In the genomic region with DNA sequence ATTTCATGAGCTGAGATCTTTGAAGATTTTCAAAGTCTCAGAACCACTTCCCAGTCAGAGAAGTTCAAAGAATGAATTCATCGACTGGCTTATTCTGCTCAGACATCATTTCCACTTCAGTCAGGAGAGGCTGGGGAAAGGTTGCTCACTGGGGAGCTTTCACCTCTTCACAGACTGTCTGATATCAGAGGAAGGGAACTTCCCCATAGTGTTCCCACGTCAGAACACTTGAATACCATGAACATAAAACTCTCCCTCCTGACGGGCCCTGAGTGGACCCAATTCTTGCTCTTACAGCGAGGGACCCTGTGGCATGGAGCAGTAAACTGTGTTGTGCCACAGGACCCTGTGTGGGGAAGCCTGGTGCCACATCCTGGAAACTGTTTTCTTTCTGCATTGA, we compare ENCODE assay signal across 19 cellular contexts.
DNase-seq lines count a peak whose midpoint lies in the region; ATAC-seq and TF ChIP-seq lines count a peak whose summit lies in the region.
"Had no signal": no experiment of that assay in that cellular context is flagged by ENCODE, and none has a peak within 500 bp of the region (broad histone marks: within the 10 kb centered on the region; RNA-seq: fewer than 3 reads in every experiment).

No MANE protein-coding gene starts in this region.

- intact Hi-C loops in PC-3 (cut with micrococcal nuclease): loop anchor here (5.0 kb wide), 1 partner anchor 414 kb away; no protein-coding TSS in a partner anchor

- H3K9me2 ChIP-seq in PC-3 (replicated peaks; ENCODE audit: low read length): no peaks in the 10 kb centered on the region

- ATAC-seq in gastroesophageal sphincter (no peak), HG03045 (IDR thresholded peaks at IDR 0.05; ENCODE audit: unreplicated experiment) (no peak), PC-3 (no peak)
- ATAC-seq: body of pancreas, mucosa of descending colon, Right ventricle myocardium inferior had no signal

- H3K4me3 ChIP-seq in gastroesophageal sphincter (no peak overlapping the region), tibial nerve (no peak overlapping the region), PC-3 (ENCODE audit: low read length) (no peak overlapping the region)
- H3K4me3 ChIP-seq: body of pancreas, dorsolateral prefrontal cortex, mucosa of descending colon, testis had no signal

- H3K79me2 ChIP-seq in PC-3 (ENCODE audit: low read length): no peaks in the 10 kb centered on the region

- CTCF ChIA-PET in activated naive CD4-positive, alpha-beta T cell treated with anti-CD3 and anti-CD28 coated beads, Interleukin-2, amount 10 ng/mL, durations not matched to agents 7 days and 5 days (lab: Charles Lee): interaction anchor here (1.5 to 2.4 kb wide), 2 partner anchors 10 to 79 kb away, joined by 3 to 12 read pairs; no protein-coding TSS in a partner anchor
- CTCF ChIA-PET in PC-3 (lab: Charles Lee): no interaction called here

- no peaks in the 10 kb centered on the region for H3F3A ChIP-seq in PC-3 (ENCODE audit: low read length, unreplicated experiment)

- no peak overlapping the region for H3K4me2 ChIP-seq in PC-3 (ENCODE audit: low read length)

- no peaks in the 10 kb centered on the region for H3K36me3 Mint-ChIP-seq in activated naive CD4-positive, alpha-beta T cell treated with anti-CD3 and anti-CD28 coated beads, Interleukin-2, amount 10 ng/mL, durations not matched to agents 7 days and 5 days

- H3K9me3 Mint-ChIP-seq in activated naive CD4-positive, alpha-beta T cell treated with anti-CD3 and anti-CD28 coated beads, Interleukin-2, amount 10 ng/mL, durations not matched to agents 7 days and 5 days: no peaks in the 10 kb centered on the region

- TF ChIP-seq CTCF in gastroesophageal sphincter (IDR thresholded peaks at IDR 0.05) (no peak), tibial nerve (IDR thresholded peaks at IDR 0.05) (no peak), PC-3 (conservative IDR thresholded peaks at IDR 0.05; ENCODE audit: low read depth, low read length) (no peak)

- WGBS in gastroesophageal sphincter (ENCODE audit: low coverage in 1 of 2), 2 donors: 81 to 93% methylated on average over 2 to 4 of the region's 4 CpGs
- WGBS in tibial nerve, 2 donors: 91 to 98% methylated on average over 4 of the region's 4 CpGs

- H2AFZ ChIP-seq in PC-3 (ENCODE audit: low read length): no peak overlapping the region

- H3K36me3 ChIP-seq in gastroesophageal sphincter: no peaks in the 10 kb centered on the region
- H3K36me3 ChIP-seq in tibial nerve: no peaks in the 10 kb centered on the region
- H3K36me3 ChIP-seq in PC-3 (ENCODE audit: low read depth, low read length): no peaks in the 10 kb centered on the region

- H3K27me3 Mint-ChIP-seq in activated naive CD4-positive, alpha-beta T cell treated with anti-CD3 and anti-CD28 coated beads, Interleukin-2, amount 10 ng/mL, durations not matched to agents 7 days and 5 days: no peaks in the 10 kb centered on the region

- H3K27ac ChIP-seq in gastroesophageal sphincter (peak overlapping the region in 3 of 4 donors; percentile 79 to 97 (median 83)), tibial nerve (peak overlapping the region in 3 of 4 donors; percentile 73 to 88 (median 85)), PC-3 (ENCODE audit: low read length) (no peak overlapping the region)
- H3K27ac ChIP-seq: body of pancreas had no signal

- no peaks in the 10 kb centered on the region for H3K9me3 ChIP-seq in gastroesophageal sphincter
- H3K9me3 ChIP-seq in tibial nerve: no peaks in the 10 kb centered on the region
- no peaks in the 10 kb centered on the region for H3K9me3 ChIP-seq in PC-3 (ENCODE audit: low read length)
- H3K9me3 ChIP-seq: body of pancreas, mucosa of descending colon, testis had no signal

- no peak overlapping the region for H3K9ac ChIP-seq in PC-3 (ENCODE audit: low read length)

- H3K4me1 ChIP-seq in gastroesophageal sphincter (peaks cover 14 to 43% (median 16%) of the 10 kb centered on the region in 3 donors), tibial nerve (peaks cover 0 to 31% (median 14%) of the 10 kb centered on the region in 4 donors), PC-3 (ENCODE audit: insufficient read depth, low read length) (peaks cover 22% of the 10 kb centered on the region)

- H3K4me3 Mint-ChIP-seq in activated naive CD4-positive, alpha-beta T cell treated with anti-CD3 and anti-CD28 coated beads, Interleukin-2, amount 10 ng/mL, durations not matched to agents 7 days and 5 days: no peak overlapping the region

- BruUV-seq in PC-3 (replicated peaks; lab: Mats Ljungman, UMichigan): no TSS peak

- H3K27ac Mint-ChIP-seq in activated naive CD4-positive, alpha-beta T cell treated with anti-CD3 and anti-CD28 coated beads, Interleukin-2, amount 10 ng/mL, durations not matched to agents 7 days and 5 days: peak overlapping the region; percentile 8

- H3K27me3 ChIP-seq in gastroesophageal sphincter (no peaks in the 10 kb centered on the region), tibial nerve (no peaks in the 10 kb centered on the region), PC-3 (ENCODE audit: low read length) (no peaks in the 10 kb centered on the region)
- H3K27me3 ChIP-seq: body of pancreas, dorsolateral prefrontal cortex, testis had no signal

- POLR2A ChIA-PET in PC-3 (lab: Charles Lee; ENCODE audit: unreplicated experiment): no interaction called here

- no peaks in the 10 kb centered on the region for H4K20me1 ChIP-seq in PC-3 (ENCODE audit: low read length)

- TF ChIP-seq POLR2A in gastroesophageal sphincter (IDR thresholded peaks at IDR 0.05) (no peak), tibial nerve (IDR thresholded peaks at IDR 0.05) (no peak)

- H3K4me1 Mint-ChIP-seq in activated naive CD4-positive, alpha-beta T cell treated with anti-CD3 and anti-CD28 coated beads, Interleukin-2, amount 10 ng/mL, durations not matched to agents 7 days and 5 days: peaks cover 46% of the 10 kb centered on the region

- TF ChIP-seq EP300 in gastroesophageal sphincter (IDR thresholded peaks at IDR 0.05): no peak
- no peak for TF ChIP-seq EP300 in tibial nerve (IDR thresholded peaks at IDR 0.05)

- no peak for DNase-seq in activated naive CD4-positive, alpha-beta T cell treated with anti-CD3 and anti-CD28 coated beads, Interleukin-2, amount 10 ng/mL, durations not matched to agents 7 days and 5 days
- DNase-seq in activated naive CD4-positive, alpha-beta T cell (lab: John Stamatoyannopoulos, UW): no peak
- peak; percentile 36 to 51 for DNase-seq in activated T-cell treated with anti-CD3 and anti-CD28 coated beads, Interleukin-2, amount 50 U/mL, for 48 hours
- DNase-seq in tibial nerve (ENCODE audit: low spot score in 2 of 2) (no peak), NCI-H128 (lab: John Stamatoyannopoulos, UW; ENCODE audit: unreplicated experiment) (no peak), PC-3 (no peak)
- DNase-seq: activated CD8-positive, alpha-beta memory T cell treated with anti-CD3 and anti-CD28 coated beads, Interleukin-2, amount 50 U/mL, for 48 hours; body of pancreas; dorsolateral prefrontal cortex; GDM1; hippocampal formation; kidney glomerular epithelial cell; mucosa of descending colon; NCI-H1105 treated with DMSO at 0.1 percent for 48 hours; T1000; testis had no signal

Comparison
In these comparisons a context has a peak if more than half of its experiments do, and no peak if none do; other contexts are left out.
1. DNase-seq: peak in activated T-cell treated with anti-CD3 and anti-CD28 coated beads, Interleukin-2, amount 50 U/mL, for 48 hours (2 of 2); none in activated naive CD4-positive, alpha-beta T cell treated with anti-CD3 and anti-CD28 coated beads, Interleukin-2, amount 10 ng/mL, durations not matched to agents 7 days and 5 days (single experiment), activated naive CD4-positive, alpha-beta T cell (0 of 4), tibial nerve (0 of 2), NCI-H128 (single experiment) and PC-3 (single experiment).